In the genomic region with DNA sequence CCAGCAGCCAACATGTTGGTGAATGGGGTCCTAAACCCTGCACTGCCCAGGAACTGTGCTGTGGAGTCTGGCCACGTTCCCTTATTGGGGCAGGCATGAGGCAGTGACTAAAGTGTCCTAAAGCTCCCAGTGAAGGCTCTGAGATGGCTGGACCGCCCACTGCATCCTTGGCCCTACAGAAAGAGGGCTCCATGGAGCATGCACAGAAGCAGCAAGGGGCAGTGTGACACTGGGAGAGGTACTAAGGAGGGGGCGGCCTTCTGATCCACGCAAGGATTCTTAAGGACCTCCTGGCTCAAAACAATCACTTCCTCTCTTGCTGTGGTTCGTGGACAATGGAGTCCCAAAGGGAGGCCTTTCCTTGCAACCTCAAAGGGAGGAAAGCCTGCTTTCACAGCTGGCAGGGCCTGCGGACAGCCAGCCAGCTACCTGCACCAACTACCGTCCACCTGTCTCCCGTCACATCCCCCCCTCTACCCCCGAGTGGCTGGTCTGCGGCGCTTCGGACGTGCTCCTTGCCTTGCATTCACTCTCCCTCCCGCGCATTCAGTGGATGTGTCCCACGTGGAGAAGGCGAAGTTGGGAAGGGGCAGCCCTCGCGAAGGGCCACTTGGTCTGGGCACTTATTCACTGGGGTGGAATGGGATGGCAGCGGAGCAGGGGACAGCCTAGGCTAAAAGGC, we compare ENCODE assay signal across 8 cellular contexts.
DNase-seq lines count a peak whose midpoint lies in the region; ATAC-seq and TF ChIP-seq lines count a peak whose summit lies in the region.
"Had no signal": no experiment of that assay in that cellular context is flagged by ENCODE, and none has a peak within 500 bp of the region (broad histone marks: within the 10 kb centered on the region; RNA-seq: fewer than 3 reads in every experiment).

No MANE protein-coding gene starts in this region.

- H3K36me3 ChIP-seq in PC-9 (ENCODE audit: low read depth) (no peaks in the 10 kb centered on the region), mucosa of stomach (ENCODE audit: control insufficient read depth, insufficient read depth, low read length) (no peaks in the 10 kb centered on the region), urinary bladder (ENCODE audit: insufficient read depth) (no peaks in the 10 kb centered on the region)

- DNase-seq in PC-9: peak in 1 of 2 experiments; percentile 2
- DNase-seq: NCI-H510A had no signal

- H3K27ac ChIP-seq in PC-9 (no peak overlapping the region), urinary bladder (ENCODE audit: low read depth) (peak overlapping the region; percentile 53)

- WGBS in urinary bladder: 30% methylated on average over 20 of the region's 20 CpGs

- no peaks in the 10 kb centered on the region for H3K9me2 ChIP-seq in PC-9 (ENCODE audit: insufficient read depth)

- peak overlapping the region; percentile 79; the same call in 1 of the 2 replicates for H3K4me3 ChIP-seq in PC-9
- H3K4me3 ChIP-seq in mucosa of stomach (ENCODE audit: low read length): peak overlapping the region; percentile 43
- H3K4me3 ChIP-seq in urinary bladder (ENCODE audit: low read depth, low read length): peak overlapping the region; percentile 67

- TF ChIP-seq CTCF in PC-9 (conservative IDR thresholded peaks at IDR 0.05): no peak

- H3K27me3 ChIP-seq in PC-9 (ENCODE audit: insufficient read depth, low read depth) (no peaks in the 10 kb centered on the region), mucosa of stomach (ENCODE audit: control insufficient read depth, insufficient read depth, low read length) (no peaks in the 10 kb centered on the region)

- CTCF ChIA-PET in PC-9 (lab: Charles Lee): no interaction called here

- POLR2A ChIA-PET in PC-9 (lab: Charles Lee; ENCODE audit: unreplicated experiment): no interaction called here

- H3K79me2 ChIP-seq in PC-9 (ENCODE audit: low read depth): no peaks in the 10 kb centered on the region

- intact Hi-C loops in PC-9 (cut with micrococcal nuclease; ENCODE audit: unreplicated experiment): loop anchor here (2.0 kb wide), 1 partner anchor 65 kb away; a partner anchor contains a TSS

- H3K9ac ChIP-seq in mucosa of stomach (ENCODE audit: low read length): peak overlapping the region; percentile 76

- H2AFZ ChIP-seq in PC-9: peak overlapping the region; percentile 96

- H3F3A ChIP-seq in PC-9 (ENCODE audit: insufficient read depth, low read depth): no peaks in the 10 kb centered on the region

- ATAC-seq in esophagus mucosa (peak; percentile 8), HG02763 (IDR thresholded peaks at IDR 0.05; ENCODE audit: unreplicated experiment) (no peak), HG02870 (IDR thresholded peaks at IDR 0.05; ENCODE audit: unreplicated experiment) (no peak), GM18517 (IDR thresholded peaks at IDR 0.05; ENCODE audit: unreplicated experiment) (no peak)

- no peaks in the 10 kb centered on the region for H3K4me1 ChIP-seq in PC-9 (replicated peaks; ENCODE audit: insufficient read depth)
- H3K4me1 ChIP-seq in mucosa of stomach (ENCODE audit: control insufficient read depth, insufficient read depth, low read length): peaks cover 9% of the 10 kb centered on the region
- no peaks in the 10 kb centered on the region for H3K4me1 ChIP-seq in urinary bladder (ENCODE audit: insufficient read depth)

- no peaks in the 10 kb centered on the region for H4K20me1 ChIP-seq in PC-9 (ENCODE audit: insufficient read depth)

- BruUV-seq in PC-9 (replicated peaks; lab: Mats Ljungman, UMichigan): no TSS peak

- H3K9me3 ChIP-seq in PC-9 (ENCODE audit: insufficient read depth, low read depth) (no peaks in the 10 kb centered on the region), mucosa of stomach (ENCODE audit: control insufficient read depth, low read length) (no peaks in the 10 kb centered on the region)

- H3K4me2 ChIP-seq in PC-9: peak overlapping the region; percentile 90
